1 cellular context compared by ENCODE assay signal in the genomic region with DNA sequence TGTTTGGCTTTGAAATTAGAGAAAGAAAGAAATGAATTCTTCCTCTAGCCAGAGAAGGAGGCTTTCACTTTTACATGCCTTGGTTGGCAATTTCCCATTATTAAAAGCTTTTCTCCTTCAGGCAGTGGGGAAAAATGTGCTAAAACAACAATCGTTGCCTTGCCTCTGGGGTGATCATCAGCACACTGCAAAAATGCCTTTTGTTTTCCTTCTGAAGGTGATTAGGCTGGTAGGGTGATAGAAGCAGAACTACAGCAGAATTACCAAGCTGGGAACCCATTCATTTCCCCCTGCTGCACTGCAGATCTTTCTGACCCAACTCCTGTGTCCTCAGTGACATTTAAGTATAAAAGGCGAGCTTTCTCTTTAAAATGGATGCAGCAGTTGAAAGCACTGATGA.
TF ChIP-seq lines count a peak whose summit lies in the region.

No MANE protein-coding gene starts in this region.

TF ChIP-seq in SK-N-SH treated with all-trans-retinoic acid at 6 μM for 48 hours, 23 proteins besides CTCF, POLR2A, EP300 and RAD21 (continued from another document):
- TF ChIP-seq, protein P1, sequence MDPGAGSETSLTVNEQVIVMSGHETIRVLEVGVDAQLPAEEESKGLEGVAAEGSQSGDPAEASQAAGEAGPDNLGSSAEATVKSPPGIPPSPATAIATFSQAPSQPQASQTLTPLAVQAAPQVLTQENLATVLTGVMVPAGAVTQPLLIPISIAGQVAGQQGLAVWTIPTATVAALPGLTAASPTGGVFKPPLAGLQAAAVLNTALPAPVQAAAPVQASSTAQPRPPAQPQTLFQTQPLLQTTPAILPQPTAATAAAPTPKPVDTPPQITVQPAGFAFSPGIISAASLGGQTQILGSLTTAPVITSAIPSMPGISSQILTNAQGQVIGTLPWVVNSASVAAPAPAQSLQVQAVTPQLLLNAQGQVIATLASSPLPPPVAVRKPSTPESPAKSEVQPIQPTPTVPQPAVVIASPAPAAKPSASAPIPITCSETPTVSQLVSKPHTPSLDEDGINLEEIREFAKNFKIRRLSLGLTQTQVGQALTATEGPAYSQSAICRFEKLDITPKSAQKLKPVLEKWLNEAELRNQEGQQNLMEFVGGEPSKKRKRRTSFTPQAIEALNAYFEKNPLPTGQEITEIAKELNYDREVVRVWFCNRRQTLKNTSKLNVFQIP (CRISPR knock-in tag; IDR thresholded peaks at IDR 0.05; ENCODE audit: borderline replicate concordance, low read depth): no peak
- TF ChIP-seq ZNF565 (CRISPR knock-in tag; conservative IDR thresholded peaks at IDR 0.05; ENCODE audit: low read depth): no peak
- TF ChIP-seq, protein P2, sequence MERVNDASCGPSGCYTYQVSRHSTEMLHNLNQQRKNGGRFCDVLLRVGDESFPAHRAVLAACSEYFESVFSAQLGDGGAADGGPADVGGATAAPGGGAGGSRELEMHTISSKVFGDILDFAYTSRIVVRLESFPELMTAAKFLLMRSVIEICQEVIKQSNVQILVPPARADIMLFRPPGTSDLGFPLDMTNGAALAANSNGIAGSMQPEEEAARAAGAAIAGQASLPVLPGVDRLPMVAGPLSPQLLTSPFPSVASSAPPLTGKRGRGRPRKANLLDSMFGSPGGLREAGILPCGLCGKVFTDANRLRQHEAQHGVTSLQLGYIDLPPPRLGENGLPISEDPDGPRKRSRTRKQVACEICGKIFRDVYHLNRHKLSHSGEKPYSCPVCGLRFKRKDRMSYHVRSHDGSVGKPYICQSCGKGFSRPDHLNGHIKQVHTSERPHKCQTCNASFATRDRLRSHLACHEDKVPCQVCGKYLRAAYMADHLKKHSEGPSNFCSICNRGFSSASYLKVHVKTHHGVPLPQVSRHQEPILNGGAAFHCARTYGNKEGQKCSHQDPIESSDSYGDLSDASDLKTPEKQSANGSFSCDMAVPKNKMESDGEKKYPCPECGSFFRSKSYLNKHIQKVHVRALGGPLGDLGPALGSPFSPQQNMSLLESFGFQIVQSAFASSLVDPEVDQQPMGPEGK (CRISPR knock-in tag; IDR thresholded peaks at IDR 0.05; ENCODE audit: borderline replicate concordance): no peak
- no peak for TF ChIP-seq PPARA (CRISPR knock-in tag; IDR thresholded peaks at IDR 0.05; ENCODE audit: borderline replicate concordance)
- TF ChIP-seq TOX (CRISPR knock-in tag; IDR thresholded peaks at IDR 0.05; ENCODE audit: borderline replicate concordance): no peak
- TF ChIP-seq ZNF8 (CRISPR knock-in tag; IDR thresholded peaks at IDR 0.05): no peak
- TF ChIP-seq OSR1 (CRISPR knock-in tag; IDR thresholded peaks at IDR 0.05): no peak
- TF ChIP-seq GLIS3 (CRISPR knock-in tag; IDR thresholded peaks at IDR 0.05): no peak
- TF ChIP-seq ZNF70 (CRISPR knock-in tag; IDR thresholded peaks at IDR 0.05): no peak
